Comparison of ENCODE assay signal across 9 cellular contexts in the genomic region with DNA sequence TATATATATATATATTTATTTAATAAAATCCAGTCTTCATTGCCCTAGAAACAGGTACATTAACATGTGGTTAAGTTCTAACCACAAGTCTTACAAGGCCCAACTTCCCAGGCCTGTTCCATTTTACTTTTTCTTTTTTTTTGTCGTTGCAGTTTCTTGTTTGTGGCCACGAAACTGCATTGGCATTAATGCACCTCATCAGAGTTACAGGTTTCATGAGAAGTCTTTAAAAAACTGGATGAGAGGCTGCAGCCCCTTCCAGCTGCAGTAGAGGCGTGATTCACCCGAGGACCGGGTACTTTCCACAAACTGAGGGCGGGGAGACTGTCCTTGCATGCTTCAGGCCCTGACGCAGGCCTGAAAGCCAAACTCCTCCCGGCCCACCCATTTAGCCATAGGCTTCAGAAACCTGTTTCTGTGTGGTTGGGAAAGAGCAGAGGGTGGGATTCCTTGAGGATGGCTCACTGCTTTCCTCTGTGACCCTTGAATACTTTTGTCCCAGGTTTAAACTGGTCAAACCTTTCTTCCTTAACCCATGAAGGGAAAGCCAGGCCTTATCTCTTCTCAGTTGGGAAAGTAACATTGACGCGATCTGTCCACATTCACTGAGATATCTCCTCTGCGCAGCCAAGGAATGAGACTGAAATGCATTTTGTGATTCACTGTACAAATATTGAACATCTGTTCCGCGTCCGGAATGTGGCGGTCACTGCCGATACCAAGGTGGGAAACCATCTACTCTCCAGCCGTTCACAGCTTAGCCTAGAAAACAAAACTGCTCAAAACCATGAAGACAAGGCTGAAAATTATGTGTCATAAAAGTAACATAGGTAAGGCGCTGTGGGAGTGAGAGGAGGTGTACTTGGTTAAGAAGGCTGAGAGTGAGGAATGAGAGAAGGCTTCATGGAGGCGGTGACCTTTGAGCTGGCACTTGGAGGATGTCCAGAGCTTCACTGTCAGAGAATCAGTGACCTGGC.
DNase-seq lines count a peak whose midpoint lies in the region; ATAC-seq and TF ChIP-seq lines count a peak whose summit lies in the region.
"Had no signal": no experiment of that assay in that cellular context is flagged by ENCODE, and none has a peak within 500 bp of the region (broad histone marks: within the 10 kb centered on the region; RNA-seq: fewer than 3 reads in every experiment).

No MANE protein-coding gene starts in this region.

- H3K4me1 Mint-ChIP-seq in CD4-positive, alpha-beta T cell (ENCODE audit: low read depth) = peaks cover 41% of the 10 kb centered on the region
- H3K4me1 Mint-ChIP-seq in activated T-helper 2 cell treated with anti-CD3 and anti-CD28 coated beads, Interferon-gamma antibody, Interleukin-2, Interleukin-4, amounts not matched to agents 10 μg/mL and 5 μg/mL and 100 μg/mL, durations not matched to agents 14 hours and 24 hours and 36 hours (ENCODE audit: low read depth) = peaks cover 69% of the 10 kb centered on the region

- peak overlapping the region; percentile 76 for H3K27ac Mint-ChIP-seq in CD4-positive, alpha-beta T cell
- H3K27ac Mint-ChIP-seq in activated T-helper 2 cell treated with anti-CD3 and anti-CD28 coated beads, Interferon-gamma antibody, Interleukin-2, Interleukin-4, amounts not matched to agents 10 μg/mL and 5 μg/mL and 100 μg/mL, durations not matched to agents 14 hours and 24 hours and 36 hours = peak overlapping the region; percentile 98

- H3K4me3 Mint-ChIP-seq in CD4-positive, alpha-beta T cell = peak overlapping the region; percentile 35
- H3K4me3 Mint-ChIP-seq in activated T-helper 2 cell treated with anti-CD3 and anti-CD28 coated beads, Interferon-gamma antibody, Interleukin-2, Interleukin-4, amounts not matched to agents 10 μg/mL and 5 μg/mL and 100 μg/mL, durations not matched to agents 14 hours and 24 hours and 36 hours (ENCODE audit: low read depth) = peak overlapping the region; percentile 64

- H3K27me3 ChIP-seq in CD4-positive, alpha-beta T cell (ENCODE audit: control insufficient read depth, insufficient read depth, low read length) = no peaks in the 10 kb centered on the region
- H3K27me3 ChIP-seq in MG63 = no peaks in the 10 kb centered on the region
- no peaks in the 10 kb centered on the region for H3K27me3 ChIP-seq in brain microvascular endothelial cell (replicated peaks)
- no peaks in the 10 kb centered on the region for H3K27me3 ChIP-seq in HAP-1 (ENCODE audit: low read depth)
- H3K27me3 ChIP-seq: esophagus muscularis mucosa had no signal

- intact Hi-C loops in CD4-positive, alpha-beta T cell (cut with DNase I, micrococcal nuclease) = loop anchor here in 1 of 2 experiments (5.0 kb wide), 1 partner anchor 36 kb away; no protein-coding TSS in a partner anchor
- intact Hi-C loops in activated T-helper 2 cell treated with anti-CD3 and anti-CD28 coated beads, Interferon-gamma antibody, Interleukin-2, Interleukin-4, amounts not matched to agents 10 μg/mL and 5 μg/mL and 100 μg/mL, durations not matched to agents 14 hours and 24 hours and 36 hours (cut with micrococcal nuclease) = loop anchor here (1.0 to 10.0 kb wide), 7 partner anchors 36 to 649 kb away; no protein-coding TSS in a partner anchor

- CTCF ChIA-PET in CD4-positive, alpha-beta T cell (lab: Charles Lee) = interaction anchor here (1.2 to 1.4 kb wide), 2 partner anchors 14 to 78 kb away, joined by 3 read pairs; no protein-coding TSS in a partner anchor

- no peaks in the 10 kb centered on the region for H3K36me3 Mint-ChIP-seq in CD4-positive, alpha-beta T cell (ENCODE audit: low read depth)
- H3K36me3 Mint-ChIP-seq in activated T-helper 2 cell treated with anti-CD3 and anti-CD28 coated beads, Interferon-gamma antibody, Interleukin-2, Interleukin-4, amounts not matched to agents 10 μg/mL and 5 μg/mL and 100 μg/mL, durations not matched to agents 14 hours and 24 hours and 36 hours (ENCODE audit: low read depth) = peaks cover 74% of the 10 kb centered on the region

- H3K4me1 ChIP-seq in HAP-1 = no peaks in the 10 kb centered on the region
- H3K4me1 ChIP-seq: esophagus muscularis mucosa had no signal

- peak in 8 of 10 experiments; percentile 1 to 44 (median 28) for DNase-seq in CD4-positive, alpha-beta T cell
- DNase-seq in MG63 (peak; percentile 30), non-pigmented ciliary epithelial cell (ENCODE audit: low read depth) (peak; percentile 20), brain microvascular endothelial cell (no peak), HAP-1 (ENCODE audit: low spot score in 2 of 2) (no peak), NCI-H526 (lab: John Stamatoyannopoulos, UW) (no peak)
- DNase-seq in activated T-helper 2 cell treated with anti-CD3 and anti-CD28 coated beads, Interferon-gamma antibody, Interleukin-2, Interleukin-4, amounts not matched to agents 10 μg/mL and 5 μg/mL and 100 μg/mL, durations not matched to agents 14 hours and 24 hours and 36 hours (ENCODE audit: low spot score) = peak; percentile 46

- peak; percentile 85 for ATAC-seq in CD4-positive, alpha-beta T cell (ENCODE audit: poor library complexity)
- no peak for ATAC-seq in GM21360 (IDR thresholded peaks at IDR 0.05; ENCODE audit: unreplicated experiment)

- H3K4me3 ChIP-seq in MG63 (no peak overlapping the region), brain microvascular endothelial cell (ENCODE audit: low read depth, low read length) (no peak overlapping the region), HAP-1 (no peak overlapping the region)
- H3K4me3 ChIP-seq: esophagus muscularis mucosa had no signal

- POLR2A ChIA-PET in CD4-positive, alpha-beta T cell (lab: Charles Lee) = interaction anchor here (1.1 to 1.7 kb wide), 3 partner anchors 13 to 72 kb away, joined by 3 to 5 read pairs (median 4); no protein-coding TSS in a partner anchor

- TF ChIP-seq CTCF in CD4-positive, alpha-beta T cell (IDR thresholded peaks at IDR 0.05) = no peak
- no peak for TF ChIP-seq CTCF in brain microvascular endothelial cell (IDR thresholded peaks at IDR 0.05; ENCODE audit: low read depth, low read length, missing control alignments)

- no peaks in the 10 kb centered on the region for H3K9me3 ChIP-seq in CD4-positive, alpha-beta T cell (ENCODE audit: control insufficient read depth, low read length)
- H3K9me3 ChIP-seq in MG63 = no peaks in the 10 kb centered on the region
- H3K9me3 ChIP-seq in HAP-1 = no peaks in the 10 kb centered on the region
- H3K9me3 ChIP-seq: esophagus muscularis mucosa had no signal

- H3K9me3 Mint-ChIP-seq in CD4-positive, alpha-beta T cell = no peaks in the 10 kb centered on the region
- H3K9me3 Mint-ChIP-seq in activated T-helper 2 cell treated with anti-CD3 and anti-CD28 coated beads, Interferon-gamma antibody, Interleukin-2, Interleukin-4, amounts not matched to agents 10 μg/mL and 5 μg/mL and 100 μg/mL, durations not matched to agents 14 hours and 24 hours and 36 hours = peaks cover 15% of the 10 kb centered on the region

- no peak overlapping the region for H3K27ac ChIP-seq in CD4-positive, alpha-beta T cell (ENCODE audit: low read depth, low read length)
- H3K27ac ChIP-seq in brain microvascular endothelial cell = no peak overlapping the region
- H3K27ac ChIP-seq: esophagus muscularis mucosa had no signal

- no peaks in the 10 kb centered on the region for H3K27me3 Mint-ChIP-seq in CD4-positive, alpha-beta T cell
- no peaks in the 10 kb centered on the region for H3K27me3 Mint-ChIP-seq in activated T-helper 2 cell treated with anti-CD3 and anti-CD28 coated beads, Interferon-gamma antibody, Interleukin-2, Interleukin-4, amounts not matched to agents 10 μg/mL and 5 μg/mL and 100 μg/mL, durations not matched to agents 14 hours and 24 hours and 36 hours (ENCODE audit: low read depth)

- in situ Hi-C loops in brain microvascular endothelial cell (cut with HindIII; ENCODE audit: low pct_ligation_motif_present, low sequenced_read_pairs) = no loop called here
- in situ Hi-C loops in HAP-1 (cut with MboI; ENCODE audit: low sequenced_read_pairs) = no loop called here

- H3K36me3 ChIP-seq in MG63 (no peaks in the 10 kb centered on the region), brain microvascular endothelial cell (replicated peaks) (no peaks in the 10 kb centered on the region), HAP-1 (replicated peaks) (no peaks in the 10 kb centered on the region)
- H3K36me3 ChIP-seq: esophagus muscularis mucosa had no signal

Comparison
In these comparisons a context has a peak if more than half of its experiments do, and no peak if none do; other contexts are left out.
1. DNase-seq: peak in CD4-positive, alpha-beta T cell (8 of 10), MG63 (single experiment), activated T-helper 2 cell treated with anti-CD3 and anti-CD28 coated beads, Interferon-gamma antibody, Interleukin-2, Interleukin-4, amounts not matched to agents 10 μg/mL and 5 μg/mL and 100 μg/mL, durations not matched to agents 14 hours and 24 hours and 36 hours (single experiment) and non-pigmented ciliary epithelial cell (single experiment); none in brain microvascular endothelial cell (single experiment), HAP-1 (0 of 2) and NCI-H526 (0 of 2).